11 cellular contexts compared by ENCODE assay signal in genomic region chr10:71852335-71852937, GRCh38. TPM values are rescaled to one million over a fixed set of nuclear protein-coding genes. Genes with fewer than 3 reads are reported as not detected.
DNase-seq lines count a peak whose midpoint lies in the region; ATAC-seq and TF ChIP-seq lines count a peak whose summit lies in the region.
"Had no signal": no experiment of that assay in that cellular context is flagged by ENCODE, and none has a peak within 500 bp of the region (broad histone marks: within the 10 kb centered on the region; RNA-seq: fewer than 3 reads in every experiment).

No MANE protein-coding gene starts in this region.

- H2BK5ac ChIP-seq in H9 (ENCODE audit: insufficient read length, low read length) = no peak overlapping the region

- H4K20me1 ChIP-seq in H9 (ENCODE audit: control insufficient read depth, insufficient read depth, insufficient read length) = no peaks in the 10 kb centered on the region

- in situ Hi-C loops in Panc1 (cut with HindIII; ENCODE audit: low pct_unique_long_range_greater_than_20kb, low sequenced_read_pairs) = no loop called here

- H4K8ac ChIP-seq in H9 (replicated peaks; ENCODE audit: insufficient read length, low read depth, low read length) = no peak overlapping the region

- peaks cover 0 to 13% (median 0%) of the 10 kb centered on the region in 3 experiments; a peak in 3 of 7 replicates for H3K36me3 Mint-ChIP-seq in H9 (ENCODE audit: insufficient read depth in 1 of 3, low read depth in 3 of 3)
- peaks cover 0 to 8% of the 10 kb centered on the region in 2 donors for H3K36me3 Mint-ChIP-seq in stimulated activated naive B cell treated with anti-CD40 and anti-IgM and Interleukin-4, amounts not matched to agents 10 μg/mL and 1 μg/mL and 100 μg/mL, for 72 hours

- H3K4ac ChIP-seq in H9 (ENCODE audit: low read depth, low read length) = no peak overlapping the region

- no peak overlapping the region for H2BK20ac ChIP-seq in H9 (ENCODE audit: low read depth, low read length, poor library complexity, severe bottlenecking)

- no peak overlapping the region for H2AFZ ChIP-seq in H9 (ENCODE audit: low read length)

- DNase-seq in H9 = no peak
- no peak for DNase-seq in Panc1 (ENCODE audit: low read depth, low spot score)
- peak; percentile 48 for DNase-seq in left cardiac atrium
- DNase-seq in stimulated activated naive B cell treated with anti-CD40 and anti-IgM and Interleukin-4, amounts not matched to agents 10 μg/mL and 1 μg/mL and 100 μg/mL, for 72 hours = no peak
- no peak for DNase-seq in NCI-H2196 (lab: John Stamatoyannopoulos, UW; ENCODE audit: unreplicated experiment)
- DNase-seq in mucosa of gallbladder (ENCODE audit: low spot score) = no peak
- DNase-seq: occipital lobe, SHP77 treated with DMSO at 0.1 percent for 48 hours had no signal

- H3K4me1 Mint-ChIP-seq in H9 = peaks cover 20 to 32% of the 10 kb centered on the region in 2 experiments
- peaks cover 31 to 47% of the 10 kb centered on the region in 2 donors for H3K4me1 Mint-ChIP-seq in stimulated activated naive B cell treated with anti-CD40 and anti-IgM and Interleukin-4, amounts not matched to agents 10 μg/mL and 1 μg/mL and 100 μg/mL, for 72 hours

- H3T11ph ChIP-seq in H9 (ENCODE audit: low read length) = no peak overlapping the region

- peak overlapping the region; percentile 38 for H4K91ac ChIP-seq in H9 (ENCODE audit: insufficient read length, low read depth, low read length)

- no peaks in the 10 kb centered on the region; a peak in 1 of 5 replicates for H3K9me3 Mint-ChIP-seq in H9
- peaks cover 0 to 2% of the 10 kb centered on the region in 2 donors for H3K9me3 Mint-ChIP-seq in stimulated activated naive B cell treated with anti-CD40 and anti-IgM and Interleukin-4, amounts not matched to agents 10 μg/mL and 1 μg/mL and 100 μg/mL, for 72 hours

- 0 out of 5 replicates have a peak overlapping the region, but pooled peaks of 1 of the 2 experiments have one; percentile 54 for H3K4me3 Mint-ChIP-seq in H9
- H3K4me3 Mint-ChIP-seq in stimulated activated naive B cell treated with anti-CD40 and anti-IgM and Interleukin-4, amounts not matched to agents 10 μg/mL and 1 μg/mL and 100 μg/mL, for 72 hours = peak overlapping the region in 1 of 2 donors; percentile 28

- BruUV-seq in Panc1 (replicated peaks; lab: Mats Ljungman, UMichigan) = no TSS peak

- 0 out of 2 replicates have a peak overlapping the region, but pooled peaks have one; percentile 20 for H2BK15ac ChIP-seq in H9 (ENCODE audit: low read depth, low read length)

- no peak overlapping the region for H3K4me3 ChIP-seq in Panc1 (ENCODE audit: low read depth in 2 of 2, low read length in 2 of 2)
- H3K4me3 ChIP-seq: cardiac muscle cell had no signal

- CTCF ChIA-PET in Panc1 (lab: Charles Lee) = no interaction called here

- peaks cover 24% of the 10 kb centered on the region for H3K79me2 ChIP-seq in H9 (ENCODE audit: insufficient read depth, low read length)

- H3K4me1 ChIP-seq in H9 (ENCODE audit: insufficient read depth, low read length) (peaks cover 7% of the 10 kb centered on the region; the same call in 1 of the 2 replicates), Panc1 (ENCODE audit: control insufficient read depth, insufficient read depth, low read length) (peaks cover 27% of the 10 kb centered on the region)

- no peak overlapping the region for H3K27ac ChIP-seq in H9 (ENCODE audit: insufficient read length, low read depth, low read length)
- peak overlapping the region; percentile 93 for H3K27ac ChIP-seq in Panc1 (ENCODE audit: low read length)

- no peak for ATAC-seq in Panc1
- peak in 1 of 2 donors; percentile 4 for ATAC-seq in left cardiac atrium
- ATAC-seq in stimulated activated naive B cell treated with anti-CD40 and anti-IgM and Interleukin-4, amounts not matched to agents 10 μg/mL and 1 μg/mL and 100 μg/mL, for 72 hours (replicated peaks) = peak in 1 of 2 donors; percentile 14
- ATAC-seq in esophagus mucosa = no peak
- ATAC-seq in GM18867 (IDR thresholded peaks at IDR 0.05; ENCODE audit: unreplicated experiment) = no peak

- no peaks in the 10 kb centered on the region for H3K79me1 ChIP-seq in H9 (ENCODE audit: insufficient read depth, low read depth, low read length, poor library complexity, severe bottlenecking)

- H3K27me3 Mint-ChIP-seq in H9 (ENCODE audit: low read depth) = no peaks in the 10 kb centered on the region
- H3K27me3 Mint-ChIP-seq in stimulated activated naive B cell treated with anti-CD40 and anti-IgM and Interleukin-4, amounts not matched to agents 10 μg/mL and 1 μg/mL and 100 μg/mL, for 72 hours = no peaks in the 10 kb centered on the region

- no peak overlapping the region for H3K23ac ChIP-seq in H9 (ENCODE audit: insufficient read length, low read depth, low read length)

- no peak overlapping the region for H3K14ac ChIP-seq in H9 (ENCODE audit: insufficient read depth, low read length)

- H3K9ac ChIP-seq in H9 (ENCODE audit: extremely low read depth, insufficient read length, low read length) = no peak overlapping the region

- no peaks in the 10 kb centered on the region; the same call in 1 of the 2 replicates for H3K36me3 ChIP-seq in Panc1 (ENCODE audit: control insufficient read depth, insufficient read depth, low read length)
- H3K36me3 ChIP-seq: cardiac muscle cell had no signal

- H3K27me3 ChIP-seq in H9 (ENCODE audit: insufficient read depth, low read length) (no peaks in the 10 kb centered on the region), Panc1 (ENCODE audit: control insufficient read depth, insufficient read depth, low read length) (no peaks in the 10 kb centered on the region)
- H3K27me3 ChIP-seq: cardiac muscle cell had no signal

- peak overlapping the region in 1 of 3 experiments; percentile 84; a peak in 2 of 7 replicates for H3K27ac Mint-ChIP-seq in H9
- H3K27ac Mint-ChIP-seq in stimulated activated naive B cell treated with anti-CD40 and anti-IgM and Interleukin-4, amounts not matched to agents 10 μg/mL and 1 μg/mL and 100 μg/mL, for 72 hours = peak overlapping the region; percentile 68

- H3K23me2 ChIP-seq in H9 (ENCODE audit: insufficient read length, low read depth, low read length, poor library complexity, severe bottlenecking) = no peaks in the 10 kb centered on the region

- H3K9me3 ChIP-seq in H9 (ENCODE audit: control insufficient read depth, low read depth, low read length) = no peaks in the 10 kb centered on the region
- no peaks in the 10 kb centered on the region for H3K9me3 ChIP-seq in Panc1 (ENCODE audit: control insufficient read depth, insufficient read depth, low read depth, low read length)

- no peak overlapping the region for H2AK5ac ChIP-seq in H9 (ENCODE audit: insufficient read length, low read length)

- intact Hi-C loops in Panc1 (cut with micrococcal nuclease; ENCODE audit: unreplicated experiment) = no loop called here
- intact Hi-C loops in left cardiac atrium (cut with DNase I) = no loop called here

- H3K18ac ChIP-seq in H9 (ENCODE audit: insufficient read length, low read depth, low read length) = no peak overlapping the region

- no peak overlapping the region for H3K4me2 ChIP-seq in H9 (ENCODE audit: insufficient read depth, insufficient read length, low read length)

- H3K56ac ChIP-seq in H9 (ENCODE audit: insufficient read length, low read depth, low read length) = no peak overlapping the region

- POLR2A ChIA-PET in Panc1 (lab: Charles Lee) = interaction anchor here (0.7 kb wide), 1 partner anchor 39 kb away, joined by 3 read pairs; no protein-coding TSS in a partner anchor

- H2BK12ac ChIP-seq in H9 (ENCODE audit: insufficient read length, low read depth, low read length) = no peak overlapping the region

- H4K5ac ChIP-seq in H9 (ENCODE audit: insufficient read length, low read depth, low read length) = no peak overlapping the region

- H2BK120ac ChIP-seq in H9 (ENCODE audit: low read depth, low read length, poor library complexity, severe bottlenecking) = no peak overlapping the region

- TF ChIP-seq CTCF in H9 (conservative IDR thresholded peaks at IDR 0.05) = no peak
- TF ChIP-seq CTCF in Panc1 (IDR thresholded peaks at IDR 0.05) = no peak

- WGBS in H9 (ENCODE audit: extremely low coverage, insufficient read length, low lambda C conversion rate) = no CpG with 5 or more reads among the region's 11 CpGs

RNA-seq across cellular contexts. Expression of gene PSAP, which starts 1.4 kb away (rescaled TPM):
- total RNA-seq in H9 (2021) (336 and 346 TPM in 2 replicates), Panc1 (2021; ENCODE audit: unreplicated experiment) (3,649 TPM), left cardiac atrium (1,000 to 10,000 TPM; 1,413 to 1,441 TPM), mucosa of gallbladder (1,332 TPM), esophagus mucosa (376 TPM)
- polyA plus RNA-seq in Panc1 (2012; ENCODE audit: insufficient read length) = 4,189 TPM
